In genomic region chr6:107132330-107132954, GRCh38 we compare ENCODE assay signal across 8 cellular contexts. TPM values are rescaled to one million over a fixed set of nuclear protein-coding genes. Genes with fewer than 3 reads are reported as not detected.
DNase-seq lines count a peak whose midpoint lies in the region; ATAC-seq and TF ChIP-seq lines count a peak whose summit lies in the region.

No MANE protein-coding gene starts in this region.

- H3K9me3 ChIP-seq in RWPE2 (ENCODE audit: severe bottlenecking) (no peaks in the 10 kb centered on the region), esophagus squamous epithelium (no peaks in the 10 kb centered on the region), T-helper 17 cell (ENCODE audit: control insufficient read depth, low read length, poor library complexity, severe bottlenecking) (no peaks in the 10 kb centered on the region)

- no peaks in the 10 kb centered on the region for H3K27me3 Mint-ChIP-seq in T-helper 17 cell

- intact Hi-C loops in esophagus squamous epithelium (cut with DNase I): no loop called here

- H3K27me3 ChIP-seq in RWPE2 (ENCODE audit: insufficient read depth, poor library complexity, severe bottlenecking) (no peaks in the 10 kb centered on the region), esophagus squamous epithelium (no peaks in the 10 kb centered on the region)

- no peak for ATAC-seq in RWPE2 (ENCODE audit: low read depth)
- ATAC-seq in GM19351 (IDR thresholded peaks at IDR 0.05; ENCODE audit: unreplicated experiment): no peak
- no peak for ATAC-seq in T-helper 17 cell

- no peak overlapping the region for H3K27ac Mint-ChIP-seq in T-helper 17 cell

- no peak overlapping the region for H3K4me3 Mint-ChIP-seq in T-helper 17 cell

- H3K27ac ChIP-seq in RWPE2 (ENCODE audit: poor library complexity, severe bottlenecking): no peak overlapping the region
- no peak overlapping the region for H3K27ac ChIP-seq in esophagus squamous epithelium

- H3K36me3 Mint-ChIP-seq in T-helper 17 cell (ENCODE audit: low read depth): no peaks in the 10 kb centered on the region

- DNase-seq in AG09309 (ENCODE audit: low read depth): no peak
- DNase-seq in GM12865 (ENCODE audit: low read depth): peak; percentile 43
- DNase-seq in RWPE2 (ENCODE audit: low spot score): no peak
- no peak for DNase-seq in esophagus squamous epithelium (lab: John Stamatoyannopoulos, UW)
- peak; percentile 31 for DNase-seq in stimulated activated CD4-positive, alpha-beta T cell treated with anti-CD3 and anti-CD28 coated beads, Interleukin-4, amount 100 ng/mL, for 1 hour
- no peak for DNase-seq in islet precursor cell
- DNase-seq in T-helper 17 cell: no peak

- 41 to 42% methylated on average over 7 to 8 of the region's 8 CpGs for WGBS in esophagus squamous epithelium, 2 donors

- no peak for TF ChIP-seq POLR2A in esophagus squamous epithelium (IDR thresholded peaks at IDR 0.05)

- H3K4me1 Mint-ChIP-seq in T-helper 17 cell: peaks cover 3% of the 10 kb centered on the region

- H3K4me3 ChIP-seq in AG09309 (ENCODE audit: control insufficient read depth, low read depth, low read length) (no peak overlapping the region), GM12865 (ENCODE audit: low read depth, low read length) (no peak overlapping the region), RWPE2 (ENCODE audit: severe bottlenecking) (no peak overlapping the region), esophagus squamous epithelium (no peak overlapping the region)

- TF ChIP-seq CTCF in AG09309 (IDR thresholded peaks at IDR 0.05; ENCODE audit: control insufficient read depth, insufficient read depth, low read depth, low read length, missing control alignments) (peak; percentile 58), GM12865 (IDR thresholded peaks at IDR 0.05; ENCODE audit: insufficient read depth, low read depth, low read length, missing control alignments) (peak; percentile 34), RWPE2 (IDR thresholded peaks at IDR 0.05; ENCODE audit: poor library complexity, severe bottlenecking) (peak; percentile 78), esophagus squamous epithelium (IDR thresholded peaks at IDR 0.05) (peak in 4 of 6 experiments; percentile 10 to 36 (median 26))

- H3K36me3 ChIP-seq in RWPE2 (ENCODE audit: low read depth) (no peaks in the 10 kb centered on the region), esophagus squamous epithelium (no peaks in the 10 kb centered on the region)

- no peaks in the 10 kb centered on the region for H3K4me1 ChIP-seq in RWPE2 (ENCODE audit: insufficient read depth, poor library complexity, severe bottlenecking)
- H3K4me1 ChIP-seq in esophagus squamous epithelium: no peaks in the 10 kb centered on the region

RNA-seq across cellular contexts. Expression of gene BEND3, which starts 17.1 kb away (rescaled TPM):
- 1 to 10 TPM; 2.0 to 3.6 (median 2.8) TPM for total RNA-seq in esophagus squamous epithelium
- 1 to 10 TPM; 1.4 to 1.7 TPM for total RNA-seq in T-helper 17 cell

Comparison
In these comparisons a context has a peak if more than half of its experiments do, and no peak if none do; other contexts are left out.
1. DNase-seq: peak in GM12865 (single experiment) and stimulated activated CD4-positive, alpha-beta T cell treated with anti-CD3 and anti-CD28 coated beads, Interleukin-4, amount 100 ng/mL, for 1 hour (single experiment); none in AG09309 (single experiment), RWPE2 (single experiment), esophagus squamous epithelium (single experiment), islet precursor cell (single experiment) and T-helper 17 cell (0 of 3).
2. CTCF ChIP-seq: peak in every context shown above with its lines; median percentile 78 in RWPE2; 58 in AG09309; 34 in GM12865; 26 in esophagus squamous epithelium.